8 cellular contexts compared by ENCODE assay signal in the genomic region with DNA sequence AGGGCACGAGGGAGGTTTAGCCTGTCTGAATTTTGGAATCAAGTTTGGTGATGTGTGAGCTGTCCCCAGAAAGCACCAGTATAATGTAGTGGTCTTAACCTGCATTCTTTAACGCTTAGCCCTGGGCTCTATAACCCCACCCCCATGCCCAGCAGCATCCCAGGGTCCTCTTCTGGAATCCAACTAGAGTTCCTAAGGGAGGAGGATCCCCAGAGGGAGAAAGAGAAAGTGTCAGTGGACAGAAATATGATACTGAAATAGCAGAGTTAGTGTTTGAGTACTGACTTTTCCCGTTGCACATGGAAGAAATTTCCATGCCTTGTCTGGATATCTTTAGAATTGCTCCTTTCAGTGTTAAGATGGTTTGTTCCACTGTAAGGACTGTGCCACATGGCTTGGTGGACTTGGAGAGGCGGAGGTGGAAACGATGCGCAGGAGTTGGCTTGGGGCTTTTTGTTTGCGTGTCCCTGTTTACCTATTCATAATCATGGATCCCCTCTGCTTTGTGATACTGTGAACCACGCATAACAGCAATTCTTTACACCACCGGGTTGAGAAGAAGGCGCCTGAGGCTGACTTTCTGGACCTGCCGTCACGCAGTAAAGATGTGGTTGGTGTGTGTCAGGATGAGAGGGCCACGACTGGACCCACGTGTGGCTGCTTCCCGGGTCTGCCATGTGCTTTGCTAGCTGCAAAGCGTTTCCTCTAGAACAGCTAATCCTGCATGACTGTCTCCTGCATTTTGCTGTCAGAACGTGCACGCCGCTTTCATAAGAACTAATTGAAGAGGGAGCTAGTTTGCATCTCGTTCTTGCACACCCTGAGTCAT.
DNase-seq lines count a peak whose midpoint lies in the region; ATAC-seq and TF ChIP-seq lines count a peak whose summit lies in the region.

No MANE protein-coding gene starts in this region.

- no CpG with 5 or more reads among the region's 20 CpGs for WGBS in neuronal stem cell (ENCODE audit: extremely low coverage in 2 of 2, insufficient read length in 2 of 2, insufficient replicate concordance in 1 of 2), 2 donors
- 24% methylated on average over 20 of the region's 20 CpGs for WGBS in thymus

- no peak overlapping the region for H2AK5ac ChIP-seq in neuronal stem cell (ENCODE audit: low read depth, low read length)

- H3K36me3 ChIP-seq in neuronal stem cell (replicated peaks in 1 of 2; ENCODE audit: control insufficient read depth in 2 of 2, insufficient read depth in 2 of 2, low read length in 2 of 2) (no peaks in the 10 kb centered on the region), thymus (ENCODE audit: control insufficient read depth, insufficient read depth) (peaks cover 3% of the 10 kb centered on the region)

- H3K9ac ChIP-seq in neuronal stem cell (ENCODE audit: low read depth, low read length, poor library complexity) = no peak overlapping the region

- no peak overlapping the region for H2BK5ac ChIP-seq in neuronal stem cell (ENCODE audit: low read length)

- no peak overlapping the region for H3K23ac ChIP-seq in neuronal stem cell (ENCODE audit: low read depth, low read length, poor library complexity)

- no peak overlapping the region for H2BK15ac ChIP-seq in neuronal stem cell (ENCODE audit: low read length)

- TF ChIP-seq POLR2A in GM18505 (IDR thresholded peaks at IDR 0.05; ENCODE audit: borderline replicate concordance, extremely low read depth, insufficient read depth, insufficient read length) = peak; percentile 13

- H3K4me3 ChIP-seq in neuronal stem cell (ENCODE audit: low read length in 2 of 2) (peak overlapping the region in 1 of 2 donors; percentile 44), thymus (ENCODE audit: low read length) (peak overlapping the region; percentile 62)

- peak overlapping the region; percentile 1 for H3K18ac ChIP-seq in neuronal stem cell (ENCODE audit: low read length)

- H3K27ac ChIP-seq in neuronal stem cell (replicated peaks; ENCODE audit: low read length) (no peak overlapping the region), thymus (ENCODE audit: low read depth) (peak overlapping the region; percentile 78)

- H2BK120ac ChIP-seq in neuronal stem cell (ENCODE audit: low read depth, low read length) = no peak overlapping the region

- no peak overlapping the region for H3K14ac ChIP-seq in neuronal stem cell (ENCODE audit: low read length)

- no peak overlapping the region for H4K8ac ChIP-seq in neuronal stem cell (ENCODE audit: low read depth, low read length)

- DNase-seq in NCI-H524 treated with DMSO at 0.1 percent for 48 hours (lab: John Stamatoyannopoulos, UW) = peak; percentile 5
- DNase-seq in activated T-cell treated with anti-CD3 and anti-CD28 coated beads for 48 hours (ENCODE audit: low read depth) = peak; percentile 47
- DNase-seq in fibroblast of peridontal ligament (ENCODE audit: extremely low read depth) = peak; percentile 61
- no peak for DNase-seq in neuronal stem cell (ENCODE audit: low spot score)

- H3K4me2 ChIP-seq in neuronal stem cell (ENCODE audit: insufficient read depth, low read length, poor library complexity, severe bottlenecking) = no peak overlapping the region

- no peaks in the 10 kb centered on the region for H3K79me1 ChIP-seq in neuronal stem cell (ENCODE audit: low read depth, low read length)

- H3K4ac ChIP-seq in neuronal stem cell (ENCODE audit: low read length) = no peak overlapping the region

- peak overlapping the region; percentile 86 for H2AFZ ChIP-seq in neuronal stem cell (ENCODE audit: low read length)

- ATAC-seq in GM18505 (IDR thresholded peaks at IDR 0.05; ENCODE audit: unreplicated experiment) (no peak), HG02798 (IDR thresholded peaks at IDR 0.05; ENCODE audit: poor library complexity, unreplicated experiment) (peak; percentile 49), HG03378 (IDR thresholded peaks at IDR 0.05; ENCODE audit: unreplicated experiment) (no peak)

- H4K91ac ChIP-seq in neuronal stem cell (ENCODE audit: low read depth, low read length, poor library complexity) = no peak overlapping the region

- peaks cover 12 to 19% of the 10 kb centered on the region in 2 donors for H3K4me1 ChIP-seq in neuronal stem cell (ENCODE audit: control insufficient read depth in 2 of 2, insufficient read depth in 1 of 2, low read depth in 1 of 2, low read length in 2 of 2)
- H3K4me1 ChIP-seq in thymus (ENCODE audit: control insufficient read depth, insufficient read depth, low read length) = peaks cover 7% of the 10 kb centered on the region

- no peaks in the 10 kb centered on the region for H3K9me3 ChIP-seq in neuronal stem cell (replicated peaks in 1 of 2; ENCODE audit: control insufficient read depth in 2 of 2, insufficient read depth in 1 of 2, low read depth in 1 of 2, low read length in 2 of 2)
- H3K9me3 ChIP-seq in thymus (ENCODE audit: control insufficient read depth) = no peaks in the 10 kb centered on the region

- no peak overlapping the region for H2BK12ac ChIP-seq in neuronal stem cell (ENCODE audit: low read length)

- no peaks in the 10 kb centered on the region for H3K27me3 ChIP-seq in neuronal stem cell (ENCODE audit: control insufficient read depth in 3 of 3, insufficient read depth in 3 of 3, low read depth in 1 of 3, low read length in 3 of 3)
- H3K27me3 ChIP-seq in thymus (ENCODE audit: control insufficient read depth, insufficient read depth) = no peaks in the 10 kb centered on the region
